Comparison of ENCODE assay signal across 10 cellular contexts in the genomic region with DNA sequence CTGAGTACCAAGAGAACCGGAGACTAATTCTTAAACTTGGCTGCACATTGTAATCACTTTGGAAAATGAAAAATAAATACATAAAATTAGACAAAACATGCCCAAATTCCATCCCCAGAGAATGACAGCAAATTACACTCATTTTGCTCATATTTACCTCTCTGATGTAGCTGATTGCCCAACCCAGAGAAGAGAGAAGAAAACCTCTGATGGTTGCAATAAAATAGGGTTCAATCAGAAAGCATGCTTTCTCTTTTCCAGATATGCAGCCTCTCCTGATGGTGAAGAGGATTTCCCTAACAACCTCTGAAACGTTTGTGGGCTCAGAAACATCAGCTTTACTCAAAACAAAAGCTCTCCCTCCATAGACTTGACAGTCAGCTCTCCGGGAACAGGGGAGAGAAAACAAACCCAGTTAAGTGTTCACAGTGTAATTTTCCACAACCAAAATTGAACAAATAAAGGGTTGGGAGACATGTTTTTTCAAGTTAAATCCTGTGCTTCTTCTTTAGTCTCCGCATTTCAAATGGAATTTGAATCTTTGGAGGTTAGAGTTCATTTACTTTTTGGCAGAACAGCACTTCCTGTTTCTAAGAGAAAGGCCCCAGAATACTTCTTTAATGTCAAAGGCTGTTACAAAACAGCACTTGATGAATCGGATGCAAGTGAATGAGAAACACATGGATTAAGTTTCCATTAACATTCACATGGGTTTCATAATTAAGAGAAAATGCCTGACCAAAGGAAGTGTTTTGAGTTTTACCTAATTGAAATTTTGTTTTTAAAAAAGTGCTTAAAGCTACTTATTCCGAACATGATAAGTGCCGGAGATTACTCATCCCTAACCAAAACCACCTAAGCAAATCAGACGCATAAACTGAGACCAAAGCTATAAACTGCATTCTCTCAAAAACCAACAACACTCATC.
DNase-seq lines count a peak whose midpoint lies in the region; ATAC-seq and TF ChIP-seq lines count a peak whose summit lies in the region.
"Had no signal": no experiment of that assay in that cellular context is flagged by ENCODE, and none has a peak within 500 bp of the region (broad histone marks: within the 10 kb centered on the region; RNA-seq: fewer than 3 reads in every experiment).

No MANE protein-coding gene starts in this region.

- no peak overlapping the region for H3K9ac ChIP-seq in skeletal muscle tissue (ENCODE audit: low read depth in 1 of 3, low read length in 3 of 3)

- TF ChIP-seq CTCF in foreskin fibroblast (IDR thresholded peaks at IDR 0.05; ENCODE audit: low read depth, low read length): no peak

- H3K9me3 ChIP-seq in skeletal muscle tissue (ENCODE audit: control insufficient read depth in 3 of 3, low read length in 3 of 3): no peaks in the 10 kb centered on the region
- H3K9me3 ChIP-seq: ascending aorta had no signal

- DNase-seq in EL (peak; percentile 31), RPMI7951 (ENCODE audit: low read depth) (peak; percentile 39), foreskin fibroblast (peak; percentile 76 to 86), NCI-H2081 treated with DMSO at 0.1 percent for 48 hours (lab: John Stamatoyannopoulos, UW) (no peak)
- no peak for DNase-seq in activated CD4-positive, alpha-beta T cell treated with anti-CD3 and anti-CD28 coated beads, Interleukin-2, amount 10 ng/mL, durations not matched to agents 7 days and 5 days
- DNase-seq: activated CD4-positive, alpha-beta memory T cell treated with anti-CD3 and anti-CD28 coated beads, Interleukin-2, amount 10 ng/mL, durations not matched to agents 7 days and 5 days had no signal

- H3K27ac Mint-ChIP-seq in activated CD4-positive, alpha-beta T cell treated with anti-CD3 and anti-CD28 coated beads, Interleukin-2, amount 10 ng/mL, durations not matched to agents 7 days and 5 days: no peak overlapping the region
- H3K27ac Mint-ChIP-seq: activated CD4-positive, alpha-beta memory T cell treated with anti-CD3 and anti-CD28 coated beads, Interleukin-2, amount 10 ng/mL, durations not matched to agents 7 days and 5 days had no signal

- H3K4me3 ChIP-seq in foreskin fibroblast (ENCODE audit: low read depth in 1 of 2, low read length in 2 of 2) (no peak overlapping the region), skeletal muscle tissue (ENCODE audit: low read length in 3 of 3) (no peak overlapping the region)
- H3K4me3 ChIP-seq: ascending aorta had no signal

- H3K36me3 ChIP-seq in skeletal muscle tissue (ENCODE audit: control insufficient read depth in 3 of 3, insufficient read depth in 3 of 3, low read length in 3 of 3): no peaks in the 10 kb centered on the region
- H3K36me3 ChIP-seq: ascending aorta had no signal

- H3K9me3 Mint-ChIP-seq in activated CD4-positive, alpha-beta T cell treated with anti-CD3 and anti-CD28 coated beads, Interleukin-2, amount 10 ng/mL, durations not matched to agents 7 days and 5 days: no peaks in the 10 kb centered on the region

- H3K4me3 Mint-ChIP-seq in activated CD4-positive, alpha-beta T cell treated with anti-CD3 and anti-CD28 coated beads, Interleukin-2, amount 10 ng/mL, durations not matched to agents 7 days and 5 days: no peak overlapping the region
- H3K4me3 Mint-ChIP-seq: activated CD4-positive, alpha-beta memory T cell treated with anti-CD3 and anti-CD28 coated beads, Interleukin-2, amount 10 ng/mL, durations not matched to agents 7 days and 5 days had no signal

- no peaks in the 10 kb centered on the region for H3K36me3 Mint-ChIP-seq in activated CD4-positive, alpha-beta T cell treated with anti-CD3 and anti-CD28 coated beads, Interleukin-2, amount 10 ng/mL, durations not matched to agents 7 days and 5 days (ENCODE audit: low read depth)

- H3K27ac ChIP-seq in skeletal muscle tissue (ENCODE audit: low read depth, low read length): peak overlapping the region; percentile 41

- H3K4me1 ChIP-seq in skeletal muscle tissue (ENCODE audit: control insufficient read depth in 3 of 3, insufficient read depth in 3 of 3, low read length in 3 of 3): no peaks in the 10 kb centered on the region
- H3K4me1 ChIP-seq: ascending aorta had no signal

- POLR2A ChIA-PET in activated CD4-positive, alpha-beta T cell treated with anti-CD3 and anti-CD28 coated beads, Interleukin-2, amount 10 ng/mL, durations not matched to agents 7 days and 5 days (lab: Charles Lee): no interaction called here

- CTCF ChIA-PET in activated CD4-positive, alpha-beta T cell treated with anti-CD3 and anti-CD28 coated beads, Interleukin-2, amount 10 ng/mL, durations not matched to agents 7 days and 5 days (lab: Charles Lee): no interaction called here

- H3K27me3 Mint-ChIP-seq in activated CD4-positive, alpha-beta T cell treated with anti-CD3 and anti-CD28 coated beads, Interleukin-2, amount 10 ng/mL, durations not matched to agents 7 days and 5 days: no peaks in the 10 kb centered on the region
- H3K27me3 Mint-ChIP-seq: activated CD4-positive, alpha-beta memory T cell treated with anti-CD3 and anti-CD28 coated beads, Interleukin-2, amount 10 ng/mL, durations not matched to agents 7 days and 5 days had no signal

- H3K27me3 ChIP-seq in skeletal muscle tissue (ENCODE audit: control insufficient read depth in 3 of 3, insufficient read depth in 3 of 3, low read length in 3 of 3): no peaks in the 10 kb centered on the region
- H3K27me3 ChIP-seq: ascending aorta had no signal

- ATAC-seq in GM21390 (IDR thresholded peaks at IDR 0.05; ENCODE audit: unreplicated experiment) (no peak), GM21423 (IDR thresholded peaks at IDR 0.05; ENCODE audit: unreplicated experiment) (no peak)

- no peaks in the 10 kb centered on the region for H3K4me1 Mint-ChIP-seq in activated CD4-positive, alpha-beta T cell treated with anti-CD3 and anti-CD28 coated beads, Interleukin-2, amount 10 ng/mL, durations not matched to agents 7 days and 5 days
- H3K4me1 Mint-ChIP-seq: activated CD4-positive, alpha-beta memory T cell treated with anti-CD3 and anti-CD28 coated beads, Interleukin-2, amount 10 ng/mL, durations not matched to agents 7 days and 5 days had no signal

Comparison
In these comparisons a context has a peak if more than half of its experiments do, and no peak if none do; other contexts are left out.
1. DNase-seq: peak in EL (single experiment), RPMI7951 (single experiment) and foreskin fibroblast (2 of 2); none in NCI-H2081 treated with DMSO at 0.1 percent for 48 hours (single experiment) and activated CD4-positive, alpha-beta T cell treated with anti-CD3 and anti-CD28 coated beads, Interleukin-2, amount 10 ng/mL, durations not matched to agents 7 days and 5 days (single experiment).